In the genomic region with DNA sequence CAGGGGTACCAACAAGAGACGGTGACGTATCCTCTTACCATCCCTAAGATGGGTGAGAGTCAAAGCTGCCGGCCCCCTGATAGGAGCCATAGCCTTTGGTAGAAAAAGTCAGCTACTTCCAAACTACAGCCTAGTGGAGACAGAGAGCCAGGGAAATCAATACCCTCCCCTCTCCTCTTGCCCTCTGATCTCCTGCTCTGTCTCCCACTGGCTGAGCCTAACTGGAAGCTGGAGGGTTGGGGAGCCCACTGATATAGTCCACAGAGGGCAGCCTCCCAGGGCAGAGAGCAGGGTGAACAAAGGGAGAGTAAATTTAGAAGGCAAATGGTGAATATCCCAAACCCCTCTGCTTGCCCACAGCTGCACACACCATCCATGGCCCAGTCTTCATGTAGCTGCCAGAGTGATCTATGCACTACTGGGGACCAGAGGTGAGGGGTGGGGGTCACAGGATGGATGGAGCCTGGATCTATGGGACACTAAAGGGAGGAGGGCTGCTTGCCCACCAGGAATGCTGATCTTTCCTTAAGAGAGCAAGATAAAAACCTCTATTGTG, we compare ENCODE assay signal across 20 cellular contexts.
DNase-seq lines count a peak whose midpoint lies in the region; ATAC-seq and TF ChIP-seq lines count a peak whose summit lies in the region.
"Had no signal": no experiment of that assay in that cellular context is flagged by ENCODE, and none has a peak within 500 bp of the region (broad histone marks: within the 10 kb centered on the region; RNA-seq: fewer than 3 reads in every experiment).

No MANE protein-coding gene starts in this region.

- no peaks in the 10 kb centered on the region for H4K20me1 ChIP-seq in neural progenitor cell (ENCODE audit: low read depth)

- H3K27ac ChIP-seq in neural progenitor cell: no peak overlapping the region
- H3K27ac ChIP-seq: C4-2B, Peyer's patch had no signal

- H3F3A ChIP-seq in neural progenitor cell (ENCODE audit: low read depth): peaks cover 27% of the 10 kb centered on the region

- H3K9me3 ChIP-seq in neural progenitor cell (ENCODE audit: low read depth): no peaks in the 10 kb centered on the region
- H3K9me3 ChIP-seq: Peyer's patch had no signal

- H3K27me3 Mint-ChIP-seq in activated naive CD8-positive, alpha-beta T cell: no peaks in the 10 kb centered on the region
- no peaks in the 10 kb centered on the region for H3K27me3 Mint-ChIP-seq in activated naive CD8-positive, alpha-beta T cell treated with anti-CD3 and anti-CD28 coated beads for 36 hours
- H3K27me3 Mint-ChIP-seq in chondrocyte (ENCODE audit: low read depth) (no peaks in the 10 kb centered on the region), neural progenitor cell (ENCODE audit: insufficient read depth, low read depth) (peaks cover 13% of the 10 kb centered on the region)

- peak overlapping the region; percentile 20 for H2AFZ ChIP-seq in neural progenitor cell (replicated peaks)

- peaks cover 2% of the 10 kb centered on the region for H3K4me1 Mint-ChIP-seq in activated naive CD8-positive, alpha-beta T cell (ENCODE audit: low read depth)
- peaks cover 5% of the 10 kb centered on the region for H3K4me1 Mint-ChIP-seq in activated naive CD8-positive, alpha-beta T cell treated with anti-CD3 and anti-CD28 coated beads for 36 hours
- H3K4me1 Mint-ChIP-seq in chondrocyte (ENCODE audit: low read depth) (peaks cover 27% of the 10 kb centered on the region), neural progenitor cell (peaks cover 18% of the 10 kb centered on the region)
- H3K4me1 Mint-ChIP-seq: CD8-positive, alpha-beta memory T cell had no signal

- H3K36me3 ChIP-seq in neural progenitor cell: no peaks in the 10 kb centered on the region
- H3K36me3 ChIP-seq: Peyer's patch had no signal

- no peaks in the 10 kb centered on the region for H3K79me2 ChIP-seq in neural progenitor cell (ENCODE audit: low read depth)

- H3K9me3 Mint-ChIP-seq in activated naive CD8-positive, alpha-beta T cell (ENCODE audit: low read depth): peaks cover 18% of the 10 kb centered on the region
- peaks cover 19% of the 10 kb centered on the region for H3K9me3 Mint-ChIP-seq in activated naive CD8-positive, alpha-beta T cell treated with anti-CD3 and anti-CD28 coated beads for 36 hours
- H3K9me3 Mint-ChIP-seq in chondrocyte (ENCODE audit: low read depth) (peaks cover 16% of the 10 kb centered on the region), neural progenitor cell (peaks cover 13% of the 10 kb centered on the region)
- H3K9me3 Mint-ChIP-seq: H9 had no signal

- H3K27ac Mint-ChIP-seq in activated naive CD8-positive, alpha-beta T cell: peak overlapping the region; percentile 17
- H3K27ac Mint-ChIP-seq in activated naive CD8-positive, alpha-beta T cell treated with anti-CD3 and anti-CD28 coated beads for 36 hours: no peak overlapping the region
- H3K27ac Mint-ChIP-seq in chondrocyte (ENCODE audit: unreplicated experiment) (no peak overlapping the region), neural progenitor cell (no peak overlapping the region)
- H3K27ac Mint-ChIP-seq: HFFc6 had no signal

- no peak for TF ChIP-seq CTCF in chondrocyte (IDR thresholded peaks at IDR 0.05)
- TF ChIP-seq CTCF in neural progenitor cell (IDR thresholded peaks at IDR 0.05): no peak

- no peak overlapping the region for H3K4me2 ChIP-seq in neural progenitor cell

- H3K27me3 ChIP-seq in neural progenitor cell: no peaks in the 10 kb centered on the region
- H3K27me3 ChIP-seq: Peyer's patch had no signal

- H3K9ac ChIP-seq in neural progenitor cell: no peak overlapping the region

- ATAC-seq in HG03135 (IDR thresholded peaks at IDR 0.05; ENCODE audit: unreplicated experiment) (no peak), HG03520 (IDR thresholded peaks at IDR 0.05; ENCODE audit: unreplicated experiment) (no peak)

- H3K4me3 ChIP-seq in neural progenitor cell: no peak overlapping the region
- H3K4me3 ChIP-seq: Peyer's patch had no signal

- H3K4me1 ChIP-seq in neural progenitor cell: peaks cover 31% of the 10 kb centered on the region

- no peak overlapping the region for H3K4me3 Mint-ChIP-seq in activated naive CD8-positive, alpha-beta T cell
- H3K4me3 Mint-ChIP-seq in activated naive CD8-positive, alpha-beta T cell treated with anti-CD3 and anti-CD28 coated beads for 36 hours: no peak overlapping the region
- H3K4me3 Mint-ChIP-seq in chondrocyte (ENCODE audit: unreplicated experiment) (no peak overlapping the region), neural progenitor cell (no peak overlapping the region)
- H3K4me3 Mint-ChIP-seq: CD8-positive, alpha-beta memory T cell; H9; HFFc6 had no signal

- DNase-seq in activated naive CD8-positive, alpha-beta T cell treated with anti-CD3 and anti-CD28 coated beads for 36 hours: no peak
- DNase-seq in chondrocyte (ENCODE audit: low spot score): peak; percentile 26
- no peak for DNase-seq in neural progenitor cell (ENCODE audit: low spot score)
- no peak for DNase-seq in stimulated activated CD4-positive, alpha-beta T cell treated with anti-CD3 and anti-CD28 coated beads, Interleukin-4, amount 100 ng/mL, for 24 hours
- DNase-seq: CD8-positive, alpha-beta memory T cell; H9; HFFc6; NCI-H1105; NCI-H1694; NCI-H2081; NCI-H2171; NCI-H345; NCI-H524; NCI-H774; NK-92 treated with Interleukin-12 subunit alpha and Interleukin-12 subunit beta, amount 100 ng/mL, for 24 hours had no signal

- H3K36me3 Mint-ChIP-seq in activated naive CD8-positive, alpha-beta T cell: peaks cover 30% of the 10 kb centered on the region
- peaks cover 23% of the 10 kb centered on the region for H3K36me3 Mint-ChIP-seq in activated naive CD8-positive, alpha-beta T cell treated with anti-CD3 and anti-CD28 coated beads for 36 hours
- H3K36me3 Mint-ChIP-seq in chondrocyte (ENCODE audit: low read depth) (peaks cover 10% of the 10 kb centered on the region), neural progenitor cell (no peaks in the 10 kb centered on the region)
